Comparison of ENCODE assay signal across 14 cellular contexts in genomic region chr12:89087876-89088275, GRCh38.
"Had no signal": no experiment of that assay in that cellular context is flagged by ENCODE, and none has a peak within 500 bp of the region (broad histone marks: within the 10 kb centered on the region; RNA-seq: fewer than 3 reads in every experiment).

No MANE protein-coding gene starts in this region.

- H3K36me3 ChIP-seq: breast epithelium, gastrocnemius medialis, thoracic aorta had no signal

- H3K27ac Mint-ChIP-seq: activated CD4-positive, alpha-beta memory T cell treated with anti-CD3 and anti-CD28 coated beads for 36 hours; natural killer cell treated with Interleukin-12 subunit alpha and Interleukin-12 subunit beta and Interleukin-15 and Interleukin-18, amount 100 ng/mL, for 72 hours had no signal

- H3K4me3 ChIP-seq: breast epithelium, dorsolateral prefrontal cortex, gastrocnemius medialis, lung, thoracic aorta had no signal

- H3K27ac ChIP-seq: breast epithelium, dorsolateral prefrontal cortex, gastrocnemius medialis, thoracic aorta had no signal

- DNase-seq: activated CD4-positive, alpha-beta memory T cell treated with anti-CD3 and anti-CD28 coated beads for 36 hours; activated CD4-positive, alpha-beta T cell treated with anti-CD3 and anti-CD28 coated beads for 1 hour; activated T-cell treated with anti-CD3 and anti-CD28 coated beads, Interleukin-2, amount 50 U/mL, for 48 hours; aorta; dorsolateral prefrontal cortex; gastrocnemius medialis; left colon; stimulated activated CD4-positive, alpha-beta T cell treated with anti-CD3 and anti-CD28 coated beads, Interleukin-15, amount 100 ng/mL, for 24 hours; stimulated activated CD4-positive, alpha-beta T cell treated with anti-CD3 and anti-CD28 coated beads, Interleukin-4, amount 100 ng/mL, for 4 hours; stimulated activated naive CD8-positive, alpha-beta T cell treated with anti-CD3 and anti-CD28 coated beads, Interleukin-15, amount 100 ng/mL, for 72 hours had no signal

- ATAC-seq: gastrocnemius medialis; natural killer cell treated with Interleukin-12 subunit alpha and Interleukin-12 subunit beta and Interleukin-15 and Interleukin-18, amount 100 ng/mL, for 72 hours; stimulated activated naive CD8-positive, alpha-beta T cell treated with anti-CD3 and anti-CD28 coated beads, Interleukin-15, amount 100 ng/mL, for 72 hours had no signal

- H3K4me3 Mint-ChIP-seq: activated CD4-positive, alpha-beta memory T cell treated with anti-CD3 and anti-CD28 coated beads for 36 hours; natural killer cell treated with Interleukin-12 subunit alpha and Interleukin-12 subunit beta and Interleukin-15 and Interleukin-18, amount 100 ng/mL, for 72 hours; stimulated activated naive CD8-positive, alpha-beta T cell treated with anti-CD3 and anti-CD28 coated beads, Interleukin-15, amount 100 ng/mL, for 72 hours had no signal

- H3K4me1 ChIP-seq: breast epithelium, gastrocnemius medialis had no signal

- H3K9me3 ChIP-seq: gastrocnemius medialis, thoracic aorta had no signal

- H3K27me3 ChIP-seq: breast epithelium, dorsolateral prefrontal cortex had no signal
